ENCODE assay signal across 8 cellular contexts in the genomic region with DNA sequence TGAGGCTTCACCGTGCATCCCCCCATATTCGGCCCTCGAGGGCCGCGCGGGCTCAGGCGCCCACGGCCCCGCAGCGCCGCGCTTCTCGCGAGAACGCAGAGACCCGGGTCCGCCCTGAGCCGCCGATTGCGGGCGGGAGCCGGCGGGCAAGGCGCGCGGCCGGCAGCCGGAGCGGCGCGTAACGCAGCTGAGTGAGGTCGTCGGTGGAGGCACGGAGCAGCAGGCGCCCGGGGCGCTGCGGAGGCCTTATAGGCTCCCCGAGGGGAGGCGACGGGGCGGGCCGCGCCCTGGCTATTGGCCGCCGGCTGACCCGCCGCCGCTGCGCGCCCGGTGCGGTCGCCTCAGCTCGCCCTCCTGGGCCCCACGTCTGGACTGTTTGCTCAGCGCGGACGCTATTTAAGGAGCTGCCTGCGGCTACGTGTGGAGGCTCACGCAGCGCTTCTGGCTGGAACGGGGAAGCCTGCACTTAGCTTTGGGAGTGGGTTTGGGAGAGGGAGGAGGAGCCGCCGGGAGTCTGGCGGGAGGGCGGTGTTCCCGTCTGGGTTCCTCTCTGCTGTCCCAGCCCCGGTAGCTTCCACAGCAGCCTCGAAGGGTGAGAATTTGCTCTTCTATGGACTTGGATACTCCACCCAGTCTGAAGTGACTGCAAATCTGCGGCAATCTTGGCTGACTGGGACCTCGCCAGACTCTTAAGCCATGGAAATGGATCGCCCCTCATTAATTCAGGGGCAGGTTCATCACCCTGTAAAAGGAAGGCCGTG. TPM values are rescaled to one million over a fixed set of nuclear protein-coding genes. Genes with fewer than 3 reads are reported as not detected.
DNase-seq lines count a peak whose midpoint lies in the region; ATAC-seq and TF ChIP-seq lines count a peak whose summit lies in the region.

A gene (minus strand): TSS at position 221 of the 761 bp plus-strand sequence. CDS start 195 bp downstream, at position 26.

- peak in 1 of 2 donors; percentile 84 for TF ChIP-seq POLR2A in heart left ventricle (IDR thresholded peaks at IDR 0.05)

- H2AFZ ChIP-seq in osteoblast (ENCODE audit: low read length): peak within 1 kb of the TSS; percentile 11

- peak; percentile 67 for ATAC-seq in GM18519 (IDR thresholded peaks at IDR 0.05; ENCODE audit: low FRiP score, unreplicated experiment)
- ATAC-seq in HG03066 (IDR thresholded peaks at IDR 0.05; ENCODE audit: low read depth, unreplicated experiment): peak; percentile 57
- ATAC-seq in heart left ventricle: peak; percentile 45 to 91 (median 80)

- H3K27me3 ChIP-seq in heart left ventricle: peaks cover 0 to 12% (median 0%) of the 10 kb centered on the region in 9 donors
- H3K27me3 ChIP-seq in osteoblast (ENCODE audit: insufficient read depth, low read length): no peaks in the 10 kb centered on the region

- peak; percentile 63 for DNase-seq in Ammon's horn (ENCODE audit: low spot score)
- DNase-seq in NCI-H82 (lab: John Stamatoyannopoulos, UW): peak; percentile 87
- DNase-seq in anterior cingulate cortex (lab: John Stamatoyannopoulos, UW): peak in 47 of 58 donors; percentile 2 to 84 (median 55)
- peak; percentile 73 to 91 (median 89) for DNase-seq in heart left ventricle
- DNase-seq in osteoblast (ENCODE audit: insufficient read length, low spot score, missing footprints): peak; percentile 94
- no peak for DNase-seq in stimulated activated naive CD4-positive, alpha-beta T cell treated with Interleukin-2 at 50 U/mL for 16 hours (lab: John Stamatoyannopoulos, UW)

- H3K4me1 ChIP-seq in heart left ventricle: peaks cover 6 to 64% (median 41%) of the 10 kb centered on the region in 12 donors
- H3K4me1 ChIP-seq in osteoblast (ENCODE audit: insufficient read depth, low read length): peaks cover 71% of the 10 kb centered on the region

- intact Hi-C loops in heart left ventricle (cut with DNase I): loop anchor here in 8 of 10 donors (2.0 to 5.0 kb wide), 6 partner anchors 34 to 94 kb away; no protein-coding TSS in a partner anchor

- peaks cover 65% of the 10 kb centered on the region for H3K79me2 ChIP-seq in osteoblast (ENCODE audit: insufficient read depth, low read length)

- peak within 1 kb of the TSS; percentile 94 for H3K4me2 ChIP-seq in osteoblast (ENCODE audit: insufficient read depth, low read length)

- TF ChIP-seq CTCF in heart left ventricle (IDR thresholded peaks at IDR 0.05): no peak
- TF ChIP-seq CTCF in osteoblast (IDR thresholded peaks at IDR 0.05; ENCODE audit: extremely low read depth, low read depth, low read length): no peak

- H3K36me3 ChIP-seq in heart left ventricle (no peaks in the 10 kb centered on the region), osteoblast (ENCODE audit: insufficient read depth, low read length) (peaks cover 9% of the 10 kb centered on the region)

- H3K9me3 ChIP-seq in heart left ventricle (no peaks in the 10 kb centered on the region), osteoblast (ENCODE audit: low read depth, low read length) (no peaks in the 10 kb centered on the region)

- peaks cover 30% of the 10 kb centered on the region for H4K20me1 ChIP-seq in osteoblast (ENCODE audit: insufficient read depth, low read length)

- peak within 1 kb of the TSS; percentile 72 to 94 (median 79) for H3K4me3 ChIP-seq in heart left ventricle
- H3K4me3 ChIP-seq in osteoblast (ENCODE audit: insufficient read depth, low read length): peak within 1 kb of the TSS; percentile 84

- peak within 1 kb of the TSS; percentile 75 to 97 (median 92) for H3K27ac ChIP-seq in heart left ventricle
- peak within 1 kb of the TSS; percentile 96 for H3K27ac ChIP-seq in osteoblast (ENCODE audit: low read depth, low read length)

- 0% methylated on average over 42 to 76 of the region's 76 CpGs for WGBS in heart left ventricle, 4 donors

RNA-seq across cellular contexts. Expression of the gene that starts here (rescaled TPM):
- total RNA-seq in heart left ventricle (10 to 100 TPM in 7 of 9 donors, 1 to 10 TPM in 2; 6.8 to 33.0 (median 17.9) TPM), osteoblast (282 and 345 TPM in 2 replicates)
- 10 to 100 TPM; 11.8 to 20.3 TPM for polyA plus RNA-seq in heart left ventricle
